ENCODE assay signal across 8 cellular contexts in the genomic region with DNA sequence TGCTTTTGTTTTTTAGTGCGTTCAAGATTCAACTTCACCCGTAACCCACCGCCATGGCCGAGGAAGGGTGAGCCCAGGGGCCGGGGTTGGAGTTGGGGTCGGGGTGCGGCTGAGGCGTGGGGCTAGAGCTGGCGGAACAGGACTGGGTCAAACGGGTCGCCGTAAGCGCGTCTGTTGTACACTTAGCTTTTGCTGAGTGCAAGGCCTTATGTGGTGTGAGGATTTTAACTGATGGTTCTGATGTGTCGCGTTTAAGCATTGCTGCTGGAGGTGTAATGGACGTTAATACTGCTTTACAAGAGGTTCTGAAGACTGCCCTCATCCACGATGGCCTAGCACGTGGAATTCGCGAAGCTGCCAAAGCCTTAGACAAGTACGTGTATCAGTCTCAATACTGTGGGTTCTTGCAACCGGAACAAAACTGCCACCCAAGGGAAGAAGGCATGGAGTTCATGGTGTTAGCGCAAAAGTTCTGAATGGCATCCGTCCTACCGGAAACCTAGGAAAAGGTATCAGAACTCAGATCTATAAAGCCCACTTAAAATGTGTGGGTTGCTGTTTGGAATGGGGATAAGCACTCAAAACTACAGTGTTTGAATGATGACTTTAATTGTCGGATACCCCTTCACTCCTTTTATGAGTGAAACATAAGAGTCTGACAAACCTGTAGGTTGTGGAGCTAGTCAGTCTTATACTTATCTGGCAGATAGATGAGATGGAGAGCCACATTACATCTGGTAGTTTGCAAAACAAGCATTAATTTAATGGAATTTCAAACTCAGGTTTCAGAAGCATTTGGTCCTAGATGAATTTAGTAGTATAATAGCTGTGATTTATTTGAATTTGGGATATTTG. TPM values are rescaled to one million over a fixed set of nuclear protein-coding genes. Genes with fewer than 3 reads are reported as not detected.
DNase-seq lines count a peak whose midpoint lies in the region; ATAC-seq, FAIRE-seq and TF ChIP-seq lines count a peak whose summit lies in the region.

No MANE protein-coding gene starts in this region.

- H3K27ac Mint-ChIP-seq in activated CD4-positive, alpha-beta T cell treated with anti-CD3 and anti-CD28 coated beads, Interleukin-2, amount 10 ng/mL, durations not matched to agents 24 days and 14 days: peak overlapping the region; percentile 100
- H3K27ac Mint-ChIP-seq in activated B cell treated with CpG ODN at 0.5 μM for 24 hours: peak overlapping the region; percentile 99

- H3K27me3 ChIP-seq in psoas muscle (ENCODE audit: insufficient read depth in 3 of 3, low read length in 2 of 3): no peaks in the 10 kb centered on the region

- peaks cover 42% of the 10 kb centered on the region for H3K4me1 ChIP-seq in psoas muscle

- 0 to 1% (median 0%) methylated on average over 27 of the region's 27 CpGs for WGBS in psoas muscle, 3 donors

- CTCF ChIA-PET in activated B cell treated with CpG ODN at 0.5 μM for 24 hours (lab: Charles Lee): interaction anchor here (0.9 to 1.3 kb wide), 3 partner anchors 8 to 145 kb away, joined by 3 to 4 read pairs (median 3); partner anchors contain the start of gene SLC18B1

- H3K4me3 ChIP-seq in fibroblast of pulmonary artery (replicated peaks; ENCODE audit: low read depth, low read length): peak overlapping the region; percentile 96
- H3K4me3 ChIP-seq in psoas muscle: peak overlapping the region; percentile 95

- TF ChIP-seq CTCF in activated B cell treated with CpG ODN at 0.5 μM for 24 hours (IDR thresholded peaks at IDR 0.05) (no peak), fibroblast of pulmonary artery (IDR thresholded peaks at IDR 0.05; ENCODE audit: low read length, missing control alignments) (no peak), psoas muscle (IDR thresholded peaks at IDR 0.05) (no peak)

- POLR2A ChIA-PET in activated B cell treated with CpG ODN at 0.5 μM for 24 hours (lab: Charles Lee): interaction anchor here (0.6 to 9.5 kb wide), 40 partner anchors 9 to 1137 kb away, joined by 3 to 180 read pairs (median 4); partner anchors contain the start of genes SLC18B1, STX7, TBPL1 and VNN2

- intact Hi-C loops in activated CD4-positive, alpha-beta T cell treated with anti-CD3 and anti-CD28 coated beads, Interleukin-2, amount 10 ng/mL, durations not matched to agents 24 days and 14 days (cut with micrococcal nuclease): loop anchor here (1.0 to 10.0 kb wide), 7 partner anchors 17 to 1188 kb away; partner anchors contain the start of genes MED23, SLC18B1, STX7 and TBPL1
- intact Hi-C loops in activated B cell treated with CpG ODN at 0.5 μM for 24 hours (cut with micrococcal nuclease) (loop anchor here (1.0 to 5.0 kb wide), 11 partner anchors 52 to 1753 kb away; partner anchors contain the start of genes ENPP1, EPB41L2, MED23 and MOXD1), psoas muscle (cut with DNase I) (no loop called here)

- peak overlapping the region; percentile 99 for H3K4me3 Mint-ChIP-seq in activated CD4-positive, alpha-beta T cell treated with anti-CD3 and anti-CD28 coated beads, Interleukin-2, amount 10 ng/mL, durations not matched to agents 24 days and 14 days
- peak overlapping the region; percentile 98 for H3K4me3 Mint-ChIP-seq in activated B cell treated with CpG ODN at 0.5 μM for 24 hours

- H3K4me1 Mint-ChIP-seq in activated CD4-positive, alpha-beta T cell treated with anti-CD3 and anti-CD28 coated beads, Interleukin-2, amount 10 ng/mL, durations not matched to agents 24 days and 14 days: peaks cover 54% of the 10 kb centered on the region
- H3K4me1 Mint-ChIP-seq in activated B cell treated with CpG ODN at 0.5 μM for 24 hours: peaks cover 62% of the 10 kb centered on the region

- ATAC-seq in HG03175 (IDR thresholded peaks at IDR 0.05; ENCODE audit: unreplicated experiment): peak; percentile 12
- peak; percentile 4 for ATAC-seq in activated B cell treated with CpG ODN at 0.5 μM for 24 hours (ENCODE audit: low read depth)
- peak; percentile 7 to 34 (median 14) for ATAC-seq in psoas muscle

- H3K36me3 ChIP-seq in psoas muscle (ENCODE audit: insufficient read depth in 1 of 2, low read depth in 1 of 2): peaks cover 17 to 51% of the 10 kb centered on the region in 2 donors

- H3K27me3 Mint-ChIP-seq in activated CD4-positive, alpha-beta T cell treated with anti-CD3 and anti-CD28 coated beads, Interleukin-2, amount 10 ng/mL, durations not matched to agents 24 days and 14 days: peaks cover 8% of the 10 kb centered on the region
- H3K27me3 Mint-ChIP-seq in activated B cell treated with CpG ODN at 0.5 μM for 24 hours: no peaks in the 10 kb centered on the region

- no peaks in the 10 kb centered on the region for H3K9me3 ChIP-seq in psoas muscle

- H3K36me3 Mint-ChIP-seq in activated CD4-positive, alpha-beta T cell treated with anti-CD3 and anti-CD28 coated beads, Interleukin-2, amount 10 ng/mL, durations not matched to agents 24 days and 14 days (ENCODE audit: low read depth): peaks cover 57% of the 10 kb centered on the region
- peaks cover 68% of the 10 kb centered on the region for H3K36me3 Mint-ChIP-seq in activated B cell treated with CpG ODN at 0.5 μM for 24 hours (ENCODE audit: low read depth)

- H3K9me3 Mint-ChIP-seq in activated CD4-positive, alpha-beta T cell treated with anti-CD3 and anti-CD28 coated beads, Interleukin-2, amount 10 ng/mL, durations not matched to agents 24 days and 14 days: no peaks in the 10 kb centered on the region
- H3K9me3 Mint-ChIP-seq in activated B cell treated with CpG ODN at 0.5 μM for 24 hours: no peaks in the 10 kb centered on the region

- no peak for DNase-seq in activated CD4-positive, alpha-beta T cell treated with anti-CD3 and anti-CD28 coated beads, Interleukin-2, amount 10 ng/mL, durations not matched to agents 24 days and 14 days
- no peak for DNase-seq in activated CD4-positive, alpha-beta T cell treated with anti-CD3 and anti-CD28 coated beads for 1 hour
- DNase-seq in activated B cell treated with CpG ODN at 0.5 μM for 24 hours (no peak), fibroblast of pulmonary artery (ENCODE audit: low read depth) (peak; percentile 13), psoas muscle (no peak), NCI-H2196 (lab: John Stamatoyannopoulos, UW; ENCODE audit: unreplicated experiment) (no peak), RCC 7860 (ENCODE audit: low spot score) (no peak)

- peak overlapping the region; percentile 88 for H3K27ac ChIP-seq in psoas muscle

- no peak for FAIRE-seq in RCC 7860 (lab: Jason Lieb, UNC)

RNA-seq across cellular contexts. Expression of gene RPS12, which starts 0.6 kb away (rescaled TPM):
- 1,119 and 1,135 TPM in 2 replicates for total RNA-seq in activated CD4-positive, alpha-beta T cell treated with anti-CD3 and anti-CD28 coated beads, Interleukin-2, amount 10 ng/mL, durations not matched to agents 24 days and 14 days
- total RNA-seq in activated B cell treated with CpG ODN at 0.5 μM for 24 hours: 2,505 and 3,226 TPM in 2 replicates
- total RNA-seq in psoas muscle: 100 to 1,000 TPM; 426 to 649 (median 594) TPM
- 1,000 to 10,000 TPM; 1,487 to 2,233 (median 1,787) TPM for polyA plus RNA-seq in psoas muscle

RNA-seq across cellular contexts. Expression of gene SLC18B1, which starts 16.5 kb away (rescaled TPM):
- 3.3 and 3.8 TPM in 2 replicates for total RNA-seq in activated CD4-positive, alpha-beta T cell treated with anti-CD3 and anti-CD28 coated beads, Interleukin-2, amount 10 ng/mL, durations not matched to agents 24 days and 14 days
- total RNA-seq in activated B cell treated with CpG ODN at 0.5 μM for 24 hours (8.1 and 8.2 TPM in 2 replicates), psoas muscle (1 to 10 TPM in 2 of 4 donors, under 1 TPM in 2; 0.69 to 2.2 (median 1.3) TPM)
- polyA plus RNA-seq in psoas muscle: 1 to 10 TPM; 1.1 to 2.0 (median 1.3) TPM

RNA-seq across cellular contexts. Expression of gene VNN2, which starts 57.2 kb away (rescaled TPM):
- 3.3 and 3.5 TPM in 2 replicates for total RNA-seq in activated CD4-positive, alpha-beta T cell treated with anti-CD3 and anti-CD28 coated beads, Interleukin-2, amount 10 ng/mL, durations not matched to agents 24 days and 14 days
- 21.0 and 25.6 TPM in 2 replicates for total RNA-seq in activated B cell treated with CpG ODN at 0.5 μM for 24 hours
- 1 to 10 TPM in 2 of 4 donors, under 1 TPM in 2; 0.88 to 1.8 (median 1.0) TPM for total RNA-seq in psoas muscle
- polyA plus RNA-seq in psoas muscle: under 1 TPM in 2 of 3 donors, not detected in 1; 0.22 to 0.38 TPM

Comparison
In these comparisons a context has a peak if more than half of its experiments do, and no peak if none do; other contexts are left out.
1. intact Hi-C loops: an anchor here in activated CD4-positive, alpha-beta T cell treated with anti-CD3 and anti-CD28 coated beads, Interleukin-2, amount 10 ng/mL, durations not matched to agents 24 days and 14 days (1.0 to 10.0 kb wide) and activated B cell treated with CpG ODN at 0.5 μM for 24 hours (1.0 to 5.0 kb wide); none called in psoas muscle.